1 cellular context compared by ENCODE assay signal in the genomic region with DNA sequence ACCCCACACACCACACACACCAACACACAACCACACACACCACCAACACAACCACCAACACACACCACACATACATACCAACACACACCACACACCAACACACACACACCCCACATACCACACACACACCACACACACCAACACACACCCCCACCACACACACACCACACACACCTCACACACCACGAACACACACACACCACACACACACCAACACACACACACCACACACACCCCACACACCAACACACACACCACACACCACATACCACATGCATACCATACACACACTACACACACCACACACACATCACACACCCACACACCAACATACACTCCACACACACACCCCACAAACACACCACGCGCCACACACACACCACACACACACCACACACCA.
TF ChIP-seq lines count a peak whose summit lies in the region.

No MANE protein-coding gene starts in this region.

TF ChIP-seq in HepG2, 621 proteins besides CTCF, POLR2A, EP300 and RAD21 (continued from another document):
- TF ChIP-seq ZNF792 (CRISPR knock-in tag; IDR thresholded peaks at IDR 0.05) (no peak), MIER3 (CRISPR knock-in tag; IDR thresholded peaks at IDR 0.05; ENCODE audit: borderline replicate concordance) (no peak), HNF4G (IDR thresholded peaks at IDR 0.05; ENCODE audit: borderline replicate concordance, low read depth, low read length) (no peak), HNF4G (CRISPR knock-in tag; IDR thresholded peaks at IDR 0.05; ENCODE audit: borderline replicate concordance, low read depth) (no peak), RBFOX2 (IDR thresholded peaks at IDR 0.05; ENCODE audit: low read depth, low read length) (no peak)
